In genomic region chr3:165837058-165837525, GRCh38 we compare ENCODE assay signal across 8 cellular contexts. TPM values are rescaled to one million over a fixed set of nuclear protein-coding genes. Genes with fewer than 3 reads are reported as not detected.
DNase-seq lines count a peak whose midpoint lies in the region; TF ChIP-seq lines count a peak whose summit lies in the region.

Gene BCHE (minus strand): TSS chr3:165837423. CDS start chr3:165831033, 6,390 bp downstream.

- 13 to 23% methylated on average over 6 of the region's 6 CpGs for WGBS in sigmoid colon, 2 donors

- H3K4me1 ChIP-seq in HAP-1, result peaks cover 7% of the 10 kb centered on the region; the same call in 1 of the 2 replicates
- peaks cover 0 to 14% (median 0%) of the 10 kb centered on the region in 4 donors for H3K4me1 ChIP-seq in sigmoid colon

- H3K36me3 ChIP-seq in HAP-1 (replicated peaks) (no peaks in the 10 kb centered on the region), sigmoid colon (no peaks in the 10 kb centered on the region)

- TF ChIP-seq CTCF in sigmoid colon (IDR thresholded peaks at IDR 0.05), result no peak

- H3K27me3 ChIP-seq in HAP-1 (ENCODE audit: low read depth), result no peaks in the 10 kb centered on the region
- H3K27me3 ChIP-seq in sigmoid colon, result no peaks in the 10 kb centered on the region

- in situ Hi-C loops in HAP-1 (cut with MboI; ENCODE audit: low sequenced_read_pairs), result no loop called here

- intact Hi-C loops in head of caudate nucleus (cut with DNase I), result no loop called here
- intact Hi-C loops in sigmoid colon (cut with DNase I), result no loop called here

- TF ChIP-seq POLR2A in sigmoid colon (IDR thresholded peaks at IDR 0.05), result no peak

- peak within 1 kb of the TSS; percentile 9 to 61 (median 57) for H3K27ac ChIP-seq in sigmoid colon

- peak; percentile 53 to 60 for DNase-seq in HAP-1 (ENCODE audit: low spot score in 2 of 2)
- DNase-seq in SK-N-DZ (ENCODE audit: low spot score), result peak; percentile 47
- peak in 39 of 42 donors; percentile 2 to 77 (median 39) for DNase-seq in head of caudate nucleus
- DNase-seq in sigmoid colon, result peak; percentile 64
- no peak for DNase-seq in SKM-1 treated with dmso at 0.1 percent for 144 hours (lab: John Stamatoyannopoulos, UW; ENCODE audit: unreplicated experiment)
- no peak for DNase-seq in stimulated activated naive CD4-positive, alpha-beta T cell treated with Interleukin-2 at 50 U/mL for 16 hours (lab: John Stamatoyannopoulos, UW)
- no peak for DNase-seq in DMS114 treated with DMSO at 0.1 percent for 48 hours (lab: John Stamatoyannopoulos, UW; ENCODE audit: unreplicated experiment)
- no peak for DNase-seq in germinal center (ENCODE audit: low spot score)

- H3K9me3 ChIP-seq in HAP-1, result no peaks in the 10 kb centered on the region
- no peaks in the 10 kb centered on the region for H3K9me3 ChIP-seq in sigmoid colon

- TF ChIP-seq EP300 in sigmoid colon (IDR thresholded peaks at IDR 0.05), result no peak

- H3K4me3 ChIP-seq in HAP-1, result peak within 1 kb of the TSS; percentile 30
- H3K4me3 ChIP-seq in sigmoid colon, result peak within 1 kb of the TSS; percentile 15 to 44 (median 40)

RNA-seq across cellular contexts. Expression of gene BCHE, which starts in this region (rescaled TPM):
- 1.3 and 1.4 TPM in 2 replicates for polyA plus RNA-seq in SK-N-DZ (2014; cell fraction: cytosol; rRNA removed)
- 0.43 and 1.6 TPM in 2 replicates for polyA plus RNA-seq in SK-N-DZ (2014; cell fraction: nucleus; rRNA removed)
- total RNA-seq in sigmoid colon, result 10 to 100 TPM; 34.9 to 88.1 (median 78.3) TPM
- 1 to 10 TPM in 2 of 3 donors, under 1 TPM in 1; 0.23 to 5.5 (median 2.4) TPM for polyA plus RNA-seq in sigmoid colon

Comparison
In these comparisons a context has a peak if more than half of its experiments do, and no peak if none do; other contexts are left out.
1. DNase-seq: peak in HAP-1 (2 of 2), SK-N-DZ (single experiment), head of caudate nucleus (39 of 42) and sigmoid colon (single experiment); none in SKM-1 treated with dmso at 0.1 percent for 144 hours (single experiment), stimulated activated naive CD4-positive, alpha-beta T cell treated with Interleukin-2 at 50 U/mL for 16 hours (single experiment), DMS114 treated with DMSO at 0.1 percent for 48 hours (single experiment) and germinal center (single experiment).